28 cellular contexts compared by ENCODE assay signal in the genomic region with DNA sequence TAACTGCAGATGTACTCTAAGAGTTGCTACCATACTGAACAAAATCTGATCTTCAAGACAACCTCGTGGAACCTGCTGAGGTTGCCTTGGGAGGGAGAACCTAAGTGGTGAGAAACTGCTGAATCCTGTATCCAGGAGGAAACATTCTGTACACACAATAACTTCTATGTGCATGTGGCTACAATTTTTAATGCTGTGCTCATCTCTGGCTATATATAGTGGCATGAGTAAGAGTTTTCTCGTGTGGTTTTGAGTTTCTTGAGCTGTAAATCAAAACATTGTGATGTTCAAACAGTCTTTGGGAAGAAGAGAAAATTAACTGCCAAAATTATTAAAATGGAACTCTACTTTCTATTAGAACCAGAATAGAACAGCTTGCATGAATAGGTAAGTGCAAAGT.
"Had no signal": no experiment of that assay in that cellular context is flagged by ENCODE, and none has a peak within 500 bp of the region (broad histone marks: within the 10 kb centered on the region; RNA-seq: fewer than 3 reads in every experiment).

No MANE protein-coding gene starts in this region.

- ATAC-seq: esophagus mucosa; gastroesophageal sphincter; heart left ventricle; left ventricle myocardium superior; lower lobe of right lung; naive thymus-derived CD4-positive, alpha-beta T cell; right lobe of liver had no signal

- H3K27me3 Mint-ChIP-seq: memory B cell, progenitor cell of endocrine pancreas had no signal

- H3K9me3 Mint-ChIP-seq: neural progenitor cell had no signal

- H2AFZ ChIP-seq: hepatocyte, neural progenitor cell, parathyroid adenoma had no signal

- H3K36me3 ChIP-seq: gastroesophageal sphincter, heart left ventricle, lower lobe of right lung, neural progenitor cell, right lobe of liver, stomach, thyroid gland had no signal

- H3K27ac Mint-ChIP-seq: memory B cell; naive thymus-derived CD4-positive, alpha-beta T cell; nephron; neural progenitor cell; progenitor cell of endocrine pancreas had no signal

- H3K4me3 ChIP-seq: dorsolateral prefrontal cortex, gastroesophageal sphincter, heart left ventricle, hepatocyte, lower lobe of right lung, neural progenitor cell, right lobe of liver, smooth muscle cell, stomach, thyroid gland had no signal

- H3K9me3 ChIP-seq: gastroesophageal sphincter, lower lobe of right lung, right lobe of liver, stomach, thyroid gland had no signal

- H3K4me1 Mint-ChIP-seq: memory B cell; naive thymus-derived CD4-positive, alpha-beta T cell had no signal

- H3K4me1 ChIP-seq: gastroesophageal sphincter, heart left ventricle, lower lobe of right lung, neural progenitor cell, parathyroid adenoma, right lobe of liver, stomach, thyroid gland had no signal

- DNase-seq: dorsolateral prefrontal cortex; effector CD4-positive, alpha-beta T cell; foreskin fibroblast; heart left ventricle; left ventricle myocardium superior; lower lobe of right lung; naive thymus-derived CD4-positive, alpha-beta T cell; right lobe of liver; stimulated activated CD4-positive, alpha-beta T cell treated with anti-CD3 and anti-CD28 coated beads, Interleukin-12 subunit alpha, Interleukin-12 subunit beta, amount 100 ng/mL, for 4 hours; stimulated activated CD4-positive, alpha-beta T cell treated with anti-CD3 and anti-CD28 coated beads, Interleukin-1b, Interleukin-23, amount 100 ng/mL, for 48 hours; stimulated activated CD4-positive, alpha-beta T cell treated with anti-CD3 and anti-CD28 coated beads, Interleukin-4, amount 100 ng/mL, for 1 hour; stimulated activated CD8-positive, alpha-beta memory T cell treated with anti-CD3 and anti-CD28 coated beads, Interleukin-4, amount 100 ng/mL, for 48 hours; stimulated activated naive CD4-positive, alpha-beta T cell treated with Interleukin-2 at 50 U/mL for 16 hours; stomach; thyroid gland; trophoblast cell had no signal

- H3K4me2 ChIP-seq: hepatocyte, neural progenitor cell, smooth muscle cell had no signal

- H3K4me3 Mint-ChIP-seq: memory B cell; naive thymus-derived CD4-positive, alpha-beta T cell; nephron; neural progenitor cell had no signal

- FAIRE-seq: colon, islet of Langerhans had no signal

- H3K9ac ChIP-seq: neural progenitor cell, parathyroid adenoma had no signal

- H3K79me2 ChIP-seq: hepatocyte, parathyroid adenoma had no signal

- H3K27ac ChIP-seq: dorsolateral prefrontal cortex, epithelial cell of prostate, gastroesophageal sphincter, heart left ventricle, hepatocyte, lower lobe of right lung, neural progenitor cell, parathyroid adenoma, right lobe of liver, stomach, thyroid gland had no signal

- H3K36me3 Mint-ChIP-seq: memory B cell; naive thymus-derived CD4-positive, alpha-beta T cell; neural progenitor cell had no signal

- H3K27me3 ChIP-seq: heart left ventricle, hepatocyte, neural progenitor cell, right lobe of liver, stomach, thyroid gland had no signal
